In the genomic region with DNA sequence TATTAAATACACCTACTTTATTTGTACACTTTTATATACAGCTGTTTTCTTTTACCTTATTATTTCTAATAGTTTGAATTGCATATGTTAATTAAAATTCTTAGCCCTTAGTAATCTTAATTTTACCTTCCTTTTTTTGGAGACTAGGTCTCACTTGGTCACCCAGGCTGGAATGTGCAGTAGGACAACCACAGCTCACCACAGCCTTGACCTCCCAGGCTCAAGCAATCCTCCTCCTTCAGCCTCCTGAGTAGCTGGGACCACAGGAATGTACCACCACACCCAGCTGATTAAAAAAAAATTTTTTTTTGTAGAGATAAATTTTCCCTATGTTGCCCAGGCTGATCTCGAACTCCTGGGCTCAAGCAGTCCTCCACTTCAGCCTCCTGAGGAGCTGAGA, we compare ENCODE assay signal across 18 cellular contexts. TPM values are rescaled to one million over a fixed set of nuclear protein-coding genes. Genes with fewer than 3 reads are reported as not detected.
A peak's percentile ranks its signal among the peaks of the same experiment; 100 is the strongest.
DNase-seq lines count a peak whose midpoint lies in the region; ATAC-seq, FAIRE-seq and TF ChIP-seq lines count a peak whose summit lies in the region.
"Had no signal": no experiment of that assay in that cellular context is flagged by ENCODE, and none has a peak within 500 bp of the region (broad histone marks: within the 10 kb centered on the region; RNA-seq: fewer than 3 reads in every experiment).

No MANE protein-coding gene starts in this region.

- peaks cover 23% of the 10 kb centered on the region for H3K27me3 Mint-ChIP-seq in activated naive CD4-positive, alpha-beta T cell treated with anti-CD3 and anti-CD28 coated beads, Interleukin-2, amount 10 ng/mL, durations not matched to agents 7 days and 5 days

- no peak overlapping the region for H3K4me3 Mint-ChIP-seq in activated naive CD4-positive, alpha-beta T cell treated with anti-CD3 and anti-CD28 coated beads, Interleukin-2, amount 10 ng/mL, durations not matched to agents 7 days and 5 days
- H3K4me3 Mint-ChIP-seq: CD8-positive, alpha-beta memory T cell had no signal

- no peak for TF ChIP-seq POLR2A in K562 (conservative IDR thresholded peaks at IDR 0.05)

- ATAC-seq in K562 = no peak
- no peak for ATAC-seq in left ventricle myocardium superior
- ATAC-seq: Panc1 had no signal

- peaks cover 18 to 20% of the 10 kb centered on the region in 2 experiments; a peak in 4 of 5 replicates for H3K4me1 ChIP-seq in K562 (replicated peaks in 1 of 2; ENCODE audit: control insufficient read depth in 2 of 2, insufficient read depth in 2 of 2, low read length in 2 of 2)

- H3K27me3 ChIP-seq in K562 (ENCODE audit: control insufficient read depth in 2 of 2, insufficient read depth in 2 of 2, low read length in 2 of 2) = no peaks in the 10 kb centered on the region
- H3K27me3 ChIP-seq: MG63 had no signal

- intact Hi-C loops in K562 (cut with micrococcal nuclease) (no loop called here), posterior vena cava (cut with DNase I) (no loop called here), left ventricle myocardium superior (cut with micrococcal nuclease) (no loop called here)

- no peaks in the 10 kb centered on the region for H3K9me3 ChIP-seq in K562 (replicated peaks; ENCODE audit: control insufficient read depth, insufficient read depth, low read depth, low read length)
- H3K9me3 ChIP-seq: MG63 had no signal

- no peak overlapping the region for H3K4me3 ChIP-seq in K562
- H3K4me3 ChIP-seq: MG63 had no signal

- no peak overlapping the region for H3K27ac ChIP-seq in K562 (ENCODE audit: extremely low read depth, low read depth, low read length)

- no peaks in the 10 kb centered on the region for H3K9me1 ChIP-seq in K562 (ENCODE audit: control insufficient read depth, insufficient read depth, low read length)

- no peak for TF ChIP-seq CTCF in K562 (IDR thresholded peaks at IDR 0.05 in 2 of 3, conservative IDR thresholded peaks at IDR 0.05 in 1 of 3; ENCODE audit: insufficient read depth in 2 of 3, low read depth in 1 of 3, low read length in 3 of 3)

- H3K9me3 Mint-ChIP-seq in activated naive CD4-positive, alpha-beta T cell treated with anti-CD3 and anti-CD28 coated beads, Interleukin-2, amount 10 ng/mL, durations not matched to agents 7 days and 5 days = no peaks in the 10 kb centered on the region
- H3K9me3 Mint-ChIP-seq: CD8-positive, alpha-beta memory T cell had no signal

- TF ChIP-seq RAD21 in K562 (CRISPR knock-in tag; conservative IDR thresholded peaks at IDR 0.05 in 1 of 2, IDR thresholded peaks at IDR 0.05 in 1 of 2) = no peak

- no peak for TF ChIP-seq EP300 in K562 (IDR thresholded peaks at IDR 0.05; ENCODE audit: low read length)

- H4K20me1 ChIP-seq in K562 (replicated peaks; ENCODE audit: control insufficient read depth, insufficient read depth, low read length) = no peaks in the 10 kb centered on the region

- H3K9ac ChIP-seq in K562 (ENCODE audit: insufficient read depth in 1 of 2, low read depth in 2 of 2, low read length in 2 of 2) = no peak overlapping the region

- in situ Hi-C loops in K562 (cut with MboI) = no loop called here

- DNase-seq in ELR (ENCODE audit: low read depth) (peak; percentile 59), NCI-H226 (peak; percentile 77), K562 (ENCODE audit: extremely low read depth in 1 of 4, low spot score in 3 of 4) (no peak), posterior vena cava (ENCODE audit: low spot score) (peak; percentile 7), left ventricle myocardium superior (no peak), activated gamma-delta T cell (lab: John Stamatoyannopoulos, UW) (no peak)
- no peak for DNase-seq in activated naive CD4-positive, alpha-beta T cell treated with anti-CD3 and anti-CD28 coated beads, Interleukin-2, amount 10 ng/mL, durations not matched to agents 7 days and 5 days
- DNase-seq: CD8-positive, alpha-beta memory T cell; DND-41; H7; KBM-7; MG63; NCI-H1105 treated with DMSO at 0.1 percent for 48 hours; NCI-H187 treated with DMSO at 0.1 percent for 48 hours; NCI-H2171; NCI-H510A; SHP77 had no signal

- FAIRE-seq in K562 (lab: Jason Lieb, UNC) = no peak

- H3K36me3 ChIP-seq in K562 (ENCODE audit: control insufficient read depth, insufficient read depth, low read length) = no peaks in the 10 kb centered on the region
- H3K36me3 ChIP-seq: MG63 had no signal

- POLR2A ChIA-PET in K562 (lab: Yijun Ruan, JAX) = interaction anchor here (0.6 to 2.5 kb wide), 5 partner anchors 9 to 627 kb away, joined by 3 to 12 read pairs (median 3); no protein-coding TSS in a partner anchor

- H3K4me1 Mint-ChIP-seq in activated naive CD4-positive, alpha-beta T cell treated with anti-CD3 and anti-CD28 coated beads, Interleukin-2, amount 10 ng/mL, durations not matched to agents 7 days and 5 days = no peaks in the 10 kb centered on the region

- H2AFZ ChIP-seq in K562 (ENCODE audit: low read depth, low read length) = no peak overlapping the region

- H3K79me2 ChIP-seq in K562 (ENCODE audit: control insufficient read depth, insufficient read depth, low read length) = no peaks in the 10 kb centered on the region

- WGBS in K562 (ENCODE audit: insufficient coverage, low coverage, missing lambda C conversion rate) = 58% methylated on average over 1 of the region's 1 CpG

- no peak overlapping the region for H3K4me2 ChIP-seq in K562 (ENCODE audit: insufficient read depth, low read length)

- no peaks in the 10 kb centered on the region for H3K36me3 Mint-ChIP-seq in activated naive CD4-positive, alpha-beta T cell treated with anti-CD3 and anti-CD28 coated beads, Interleukin-2, amount 10 ng/mL, durations not matched to agents 7 days and 5 days
- H3K36me3 Mint-ChIP-seq: CD8-positive, alpha-beta memory T cell had no signal

- no TSS peak for BruUV-seq in K562 (replicated peaks; lab: Mats Ljungman, UMichigan)

- no peak overlapping the region for H3K27ac Mint-ChIP-seq in activated naive CD4-positive, alpha-beta T cell treated with anti-CD3 and anti-CD28 coated beads, Interleukin-2, amount 10 ng/mL, durations not matched to agents 7 days and 5 days
- H3K27ac Mint-ChIP-seq: CD8-positive, alpha-beta memory T cell had no signal

- CTCF ChIA-PET in K562 (lab: Yijun Ruan, JAX; ENCODE audit: low intra/inter-chr PET ratio) = interaction anchor here (0.7 kb wide), 1 partner anchor 130 kb away, joined by 5 read pairs; no protein-coding TSS in a partner anchor
- CTCF ChIA-PET in activated naive CD4-positive, alpha-beta T cell treated with anti-CD3 and anti-CD28 coated beads, Interleukin-2, amount 10 ng/mL, durations not matched to agents 7 days and 5 days (lab: Charles Lee) = interaction anchor here (0.7 to 1.4 kb wide), 4 partner anchors 11 to 842 kb away, joined by 3 to 4 read pairs (median 3); no protein-coding TSS in a partner anchor

TF ChIP-seq in K562, 482 proteins besides CTCF, POLR2A, EP300 and RAD21:
- TF ChIP-seq RBM34 (IDR thresholded peaks at IDR 0.05; ENCODE audit: borderline replicate concordance, insufficient read depth, low read length) (no peak), BRD9 (IDR thresholded peaks at IDR 0.05; ENCODE audit: low read depth, partially characterized antibody) (no peak), YBX1 (IDR thresholded peaks at IDR 0.05) (no peak), PHF20 (IDR thresholded peaks at IDR 0.05; ENCODE audit: partially characterized antibody) (no peak), TEAD1 (CRISPR knock-in tag; IDR thresholded peaks at IDR 0.05) (peak in 1 of 2 experiments; percentile 89; a peak in 1 of 4 replicates), TRIM28 (IDR thresholded peaks at IDR 0.05) (no peak), PRPF4 (IDR thresholded peaks at IDR 0.05; ENCODE audit: insufficient read depth, low read depth, low read length, poor library complexity, severe bottlenecking) (no peak), DIDO1 (tag; IDR thresholded peaks at IDR 0.05; ENCODE audit: low read depth) (no peak), TEAD4 (IDR thresholded peaks at IDR 0.05; ENCODE audit: low read length) (peak; percentile 39; the same call in 1 of the 2 replicates), TEAD4 (CRISPR knock-in tag; IDR thresholded peaks at IDR 0.05; ENCODE audit: borderline replicate concordance) (no peak; the same call in 1 of the 2 replicates)
- TF ChIP-seq, protein P1, sequence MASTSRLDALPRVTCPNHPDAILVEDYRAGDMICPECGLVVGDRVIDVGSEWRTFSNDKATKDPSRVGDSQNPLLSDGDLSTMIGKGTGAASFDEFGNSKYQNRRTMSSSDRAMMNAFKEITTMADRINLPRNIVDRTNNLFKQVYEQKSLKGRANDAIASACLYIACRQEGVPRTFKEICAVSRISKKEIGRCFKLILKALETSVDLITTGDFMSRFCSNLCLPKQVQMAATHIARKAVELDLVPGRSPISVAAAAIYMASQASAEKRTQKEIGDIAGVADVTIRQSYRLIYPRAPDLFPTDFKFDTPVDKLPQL (IDR thresholded peaks at IDR 0.05; ENCODE audit: extremely low read depth, insufficient read length) = no peak
- TF ChIP-seq, protein P2, sequence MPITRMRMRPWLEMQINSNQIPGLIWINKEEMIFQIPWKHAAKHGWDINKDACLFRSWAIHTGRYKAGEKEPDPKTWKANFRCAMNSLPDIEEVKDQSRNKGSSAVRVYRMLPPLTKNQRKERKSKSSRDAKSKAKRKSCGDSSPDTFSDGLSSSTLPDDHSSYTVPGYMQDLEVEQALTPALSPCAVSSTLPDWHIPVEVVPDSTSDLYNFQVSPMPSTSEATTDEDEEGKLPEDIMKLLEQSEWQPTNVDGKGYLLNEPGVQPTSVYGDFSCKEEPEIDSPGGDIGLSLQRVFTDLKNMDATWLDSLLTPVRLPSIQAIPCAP (CRISPR knock-in tag; IDR thresholded peaks at IDR 0.05; ENCODE audit: borderline replicate concordance) = no peak

RNA-seq across cellular contexts. Expression of a gene that starts 15.0 kb away (rescaled TPM):
- 13.1 and 24.6 TPM in 2 replicates for total RNA-seq in K562 (2011; cell fraction: chromatin; rRNA removed; ENCODE audit: low replicate concordance)
- 24.0 and 32.2 TPM in 2 replicates for total RNA-seq in K562 (2011; cell fraction: nucleolus; rRNA removed)
- total RNA-seq in K562 (2011; cell fraction: nucleoplasm; rRNA removed) = 29.8 and 31.2 TPM in 2 replicates
- total RNA-seq in K562 (2014; rRNA removed) (12.1 and 20.7 TPM in 2 replicates), K562 (2014; rRNA removed; fragmentation: Illumina TruSeq; extraction: Trizol) (8.6 and 9.0 TPM in 2 replicates), K562 (2015; rRNA removed; fragmentation: Illumina TruSeq; extraction: Trizol) (17.6 and 18.3 TPM in 2 replicates), K562 (2021) (39.4 and 44.1 TPM in 2 replicates), posterior vena cava (10 to 100 TPM; 47.1 to 59.8 TPM), left ventricle myocardium superior (19.6 TPM)
- polyA plus RNA-seq in K562 (2011; rRNA removed) (6.5 and 8.9 TPM in 2 replicates), K562 (2014; fragmentation: Illumina TruSeq; extraction: Trizol) (30.5 and 39.3 TPM in 2 replicates), K562 (2014; fragmentation: Nextera tagmentation; extraction: Ambion mirVana) (under 1 TPM; 0.38 to 0.56 TPM), K562 (2014; rRNA removed) (20.4 and 24.5 TPM in 2 replicates)
- polyA plus RNA-seq in K562 (2011; cell fraction: cytosol; rRNA removed) = 8.4 and 12.2 TPM in 2 replicates
- 15.0 and 19.6 TPM in 2 replicates for polyA plus RNA-seq in K562 (2011; cell fraction: nucleus; rRNA removed)
- 39.4 and 99.6 TPM in 2 replicates for polyA plus RNA-seq in K562 (2012)
- 4.6 and 6.4 TPM in 2 replicates for polyA minus RNA-seq in K562 (2011; rRNA and poly(A)+ RNA removed)
- 12.1 and 19.4 TPM in 2 replicates for polyA minus RNA-seq in K562 (2011; cell fraction: cytosol; rRNA and poly(A)+ RNA removed)
- polyA minus RNA-seq in K562 (2011; cell fraction: nucleus; rRNA and poly(A)+ RNA removed) = 3.4 and 3.8 TPM in 2 replicates
- polyA plus RNA-seq: CD8-positive, alpha-beta memory T cell had no signal

Comparison
In these comparisons a context has a peak if more than half of its experiments do, and no peak if none do; other contexts are left out.
1. DNase-seq: peak in ELR (single experiment), NCI-H226 (single experiment) and posterior vena cava (single experiment); none in K562 (0 of 4), activated naive CD4-positive, alpha-beta T cell treated with anti-CD3 and anti-CD28 coated beads, Interleukin-2, amount 10 ng/mL, durations not matched to agents 7 days and 5 days (single experiment), left ventricle myocardium superior (single experiment) and activated gamma-delta T cell (single experiment).